Comparison of ENCODE assay signal across 8 cellular contexts in the genomic region with DNA sequence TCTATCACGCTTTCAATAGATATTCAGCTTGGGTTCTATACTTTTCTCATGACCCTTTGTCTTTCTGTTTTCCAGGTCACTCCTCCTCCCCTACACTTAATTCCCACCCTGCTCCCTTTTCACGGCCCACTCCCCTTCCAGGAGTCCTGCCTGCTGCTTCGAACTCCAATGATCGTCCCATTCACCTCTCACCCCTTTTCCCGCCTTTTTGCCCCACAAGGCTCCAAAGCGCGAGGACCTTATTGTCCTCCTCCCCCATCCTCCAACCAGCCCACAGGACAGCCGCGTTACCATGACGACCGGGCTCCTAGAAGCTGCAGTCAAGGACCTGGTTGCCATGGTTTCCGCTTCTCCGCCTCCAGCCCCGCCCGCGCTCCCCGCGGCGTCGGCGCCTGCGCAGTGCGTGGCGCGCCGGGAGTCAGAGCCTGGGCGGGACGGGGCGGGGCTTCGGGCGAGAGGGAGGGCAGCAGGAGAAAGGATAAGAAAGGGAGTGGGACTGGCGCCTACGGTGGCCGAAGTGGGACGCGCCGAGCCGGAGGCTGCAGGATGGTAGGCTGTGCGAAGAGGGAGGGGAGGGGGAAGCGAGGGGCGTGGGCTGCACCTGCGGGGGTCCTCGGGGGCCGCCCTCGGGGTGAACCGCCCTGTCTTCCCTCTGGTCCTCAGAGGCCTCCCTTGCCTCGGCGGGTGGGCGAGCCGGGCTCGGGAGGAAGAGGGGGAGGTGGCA. TPM values are rescaled to one million over a fixed set of nuclear protein-coding genes. Genes with fewer than 3 reads are reported as not detected.
A peak's percentile ranks its signal among the peaks of the same experiment; 100 is the strongest.
DNase-seq lines count a peak whose midpoint lies in the region; ATAC-seq and TF ChIP-seq lines count a peak whose summit lies in the region.

A gene (plus strand): TSS at position 508 of the 724 bp plus-strand sequence. CDS start 39 bp downstream, at position 547.

- intact Hi-C loops in head of caudate nucleus (cut with DNase I) (no loop called here), ovary (cut with DNase I) (no loop called here)

- H3K4me3 ChIP-seq in ovary (peak within 1 kb of the TSS; percentile 63), thoracic aorta (peak within 1 kb of the TSS; percentile 88)

- peak within 1 kb of the TSS; percentile 87 for H3K4me3 Mint-ChIP-seq in activated naive CD8-positive, alpha-beta T cell treated with anti-CD3 and anti-CD28 coated beads, Interleukin-2, amount 10 ng/mL, durations not matched to agents 7 days and 5 days

- no peak for TF ChIP-seq EP300 in ovary (IDR thresholded peaks at IDR 0.05)

- TF ChIP-seq POLR2A in ovary (IDR thresholded peaks at IDR 0.05): no peak

- H3K4me1 ChIP-seq in ovary (ENCODE audit: insufficient read depth): peaks cover 10% of the 10 kb centered on the region
- peaks cover 5 to 12% of the 10 kb centered on the region in 2 donors for H3K4me1 ChIP-seq in thoracic aorta (ENCODE audit: control insufficient read depth in 1 of 2, low read depth in 2 of 2)

- H3K27me3 ChIP-seq in ovary: no peaks in the 10 kb centered on the region
- H3K27me3 ChIP-seq in thoracic aorta (replicated peaks; ENCODE audit: insufficient read depth): no peaks in the 10 kb centered on the region

- peaks cover 12% of the 10 kb centered on the region for H3K4me1 Mint-ChIP-seq in activated naive CD8-positive, alpha-beta T cell treated with anti-CD3 and anti-CD28 coated beads, Interleukin-2, amount 10 ng/mL, durations not matched to agents 7 days and 5 days

- TF ChIP-seq CTCF in ovary (IDR thresholded peaks at IDR 0.05): no peak
- no peak for TF ChIP-seq CTCF in thoracic aorta (IDR thresholded peaks at IDR 0.05)

- H3K27me3 Mint-ChIP-seq in activated naive CD8-positive, alpha-beta T cell treated with anti-CD3 and anti-CD28 coated beads, Interleukin-2, amount 10 ng/mL, durations not matched to agents 7 days and 5 days: peaks cover 30% of the 10 kb centered on the region

- no peaks in the 10 kb centered on the region for H3K36me3 ChIP-seq in ovary
- peaks cover 11% of the 10 kb centered on the region for H3K36me3 ChIP-seq in thoracic aorta

- H3K27ac Mint-ChIP-seq in activated naive CD8-positive, alpha-beta T cell treated with anti-CD3 and anti-CD28 coated beads, Interleukin-2, amount 10 ng/mL, durations not matched to agents 7 days and 5 days: peak within 1 kb of the TSS; percentile 55

- DNase-seq in GM04504 (ENCODE audit: low read depth): peak; percentile 86
- DNase-seq in NCI-H128 (lab: John Stamatoyannopoulos, UW; ENCODE audit: unreplicated experiment): peak; percentile 89
- DNase-seq in SW 1271 (lab: John Stamatoyannopoulos, UW): peak; percentile 87 to 95
- DNase-seq in activated naive CD8-positive, alpha-beta T cell treated with anti-CD3 and anti-CD28 coated beads, Interleukin-2, amount 10 ng/mL, durations not matched to agents 7 days and 5 days: peak; percentile 94
- DNase-seq in head of caudate nucleus: peak; percentile 87 to 99 (median 94)
- DNase-seq in ovary: peak; percentile 93 to 96 (median 94)
- DNase-seq in thoracic aorta (ENCODE audit: low spot score): peak; percentile 82

- ATAC-seq in HG02623 (IDR thresholded peaks at IDR 0.05; ENCODE audit: unreplicated experiment): peak; percentile 76
- peak; percentile 87 for ATAC-seq in activated naive CD8-positive, alpha-beta T cell treated with anti-CD3 and anti-CD28 coated beads, Interleukin-2, amount 10 ng/mL, durations not matched to agents 7 days and 5 days (ENCODE audit: low read depth)
- ATAC-seq in thoracic aorta (ENCODE audit: insufficient number of reproducible peaks, low FRiP score, low read depth): peak; percentile 81

- peaks cover 8% of the 10 kb centered on the region for H3K36me3 Mint-ChIP-seq in activated naive CD8-positive, alpha-beta T cell treated with anti-CD3 and anti-CD28 coated beads, Interleukin-2, amount 10 ng/mL, durations not matched to agents 7 days and 5 days

- H3K27ac ChIP-seq in ovary (no peak within 1 kb of the TSS), thoracic aorta (no peak within 1 kb of the TSS)

- no peaks in the 10 kb centered on the region for H3K9me3 ChIP-seq in ovary
- H3K9me3 ChIP-seq in thoracic aorta: no peaks in the 10 kb centered on the region

- POLR2A ChIA-PET in activated naive CD8-positive, alpha-beta T cell treated with anti-CD3 and anti-CD28 coated beads, Interleukin-2, amount 10 ng/mL, durations not matched to agents 7 days and 5 days (lab: Charles Lee): interaction anchor here (1.4 to 2.0 kb wide), 2 partner anchors 12 to 19 kb away, joined by 5 to 6 read pairs; no protein-coding TSS in a partner anchor

- WGBS in ovary, 3 donors: 2 to 4% (median 4%) methylated on average over 42 to 50 of the region's 51 CpGs

- no peaks in the 10 kb centered on the region for H3K9me3 Mint-ChIP-seq in activated naive CD8-positive, alpha-beta T cell treated with anti-CD3 and anti-CD28 coated beads, Interleukin-2, amount 10 ng/mL, durations not matched to agents 7 days and 5 days

RNA-seq across cellular contexts. Expression of the gene that starts here (rescaled TPM):
- total RNA-seq in activated naive CD8-positive, alpha-beta T cell treated with anti-CD3 and anti-CD28 coated beads, Interleukin-2, amount 10 ng/mL, durations not matched to agents 7 days and 5 days: 10 to 100 TPM; 34.1 to 44.0 TPM
- total RNA-seq in ovary (10 to 100 TPM; 17.4 to 32.0 (median 25.5) TPM), thoracic aorta (10 to 100 TPM; 11.9 to 33.0 TPM)
- 10 to 100 TPM; 35.2 to 54.9 TPM for polyA plus RNA-seq in ovary
